ENCODE assay signal across 20 cellular contexts in genomic region chr10:60898372-60898771, GRCh38.
"Had no signal": no experiment of that assay in that cellular context is flagged by ENCODE, and none has a peak within 500 bp of the region (broad histone marks: within the 10 kb centered on the region; RNA-seq: fewer than 3 reads in every experiment).

No MANE protein-coding gene starts in this region.

- H3K27ac ChIP-seq: colonic mucosa, esophagus squamous epithelium, foreskin keratinocyte, hepatocyte, parathyroid adenoma, skin epidermis, stomach, thoracic aorta, transverse colon had no signal

- H3K36me3 ChIP-seq: colonic mucosa, esophagus squamous epithelium, thoracic aorta, transverse colon had no signal

- H3K4me3 ChIP-seq: colonic mucosa, esophagus squamous epithelium, hepatocyte, skin epidermis, stomach, thoracic aorta, transverse colon had no signal

- H3K27me3 Mint-ChIP-seq: naive B cell had no signal

- H3K4me1 Mint-ChIP-seq: naive B cell had no signal

- H3K4me1 ChIP-seq: colonic mucosa had no signal

- ATAC-seq: foreskin keratinocyte, sciatic nerve had no signal

- DNase-seq: cerebellar nuclear complex; colonic mucosa; dermis blood vessel endothelial cell; esophagus squamous epithelium; foreskin keratinocyte; head of caudate nucleus; mammary epithelial cell; naive B cell; nephron progenitor cell; stimulated activated CD4-positive, alpha-beta T cell treated with anti-CD3 and anti-CD28 coated beads, Interleukin-2, amount 100 ng/mL, for 24 hours; stimulated activated CD4-positive, alpha-beta T cell treated with anti-CD3 and anti-CD28 coated beads, Interleukin-4, amount 100 ng/mL, for 4 hours; stimulated activated naive CD4-positive, alpha-beta T cell; stomach; substantia nigra; transverse colon had no signal

- H3K36me3 Mint-ChIP-seq: naive B cell had no signal

- H3K27ac Mint-ChIP-seq: naive B cell, nephron progenitor cell had no signal

- H3K27me3 ChIP-seq: colonic mucosa, esophagus squamous epithelium, foreskin keratinocyte, hepatocyte, stomach, transverse colon had no signal

- H3K9me3 Mint-ChIP-seq: naive B cell, nephron progenitor cell had no signal

- H3K4me3 Mint-ChIP-seq: naive B cell, nephron progenitor cell had no signal

- H3K9me3 ChIP-seq: colonic mucosa, esophagus squamous epithelium, stomach, thoracic aorta, transverse colon had no signal
